In the genomic region with DNA sequence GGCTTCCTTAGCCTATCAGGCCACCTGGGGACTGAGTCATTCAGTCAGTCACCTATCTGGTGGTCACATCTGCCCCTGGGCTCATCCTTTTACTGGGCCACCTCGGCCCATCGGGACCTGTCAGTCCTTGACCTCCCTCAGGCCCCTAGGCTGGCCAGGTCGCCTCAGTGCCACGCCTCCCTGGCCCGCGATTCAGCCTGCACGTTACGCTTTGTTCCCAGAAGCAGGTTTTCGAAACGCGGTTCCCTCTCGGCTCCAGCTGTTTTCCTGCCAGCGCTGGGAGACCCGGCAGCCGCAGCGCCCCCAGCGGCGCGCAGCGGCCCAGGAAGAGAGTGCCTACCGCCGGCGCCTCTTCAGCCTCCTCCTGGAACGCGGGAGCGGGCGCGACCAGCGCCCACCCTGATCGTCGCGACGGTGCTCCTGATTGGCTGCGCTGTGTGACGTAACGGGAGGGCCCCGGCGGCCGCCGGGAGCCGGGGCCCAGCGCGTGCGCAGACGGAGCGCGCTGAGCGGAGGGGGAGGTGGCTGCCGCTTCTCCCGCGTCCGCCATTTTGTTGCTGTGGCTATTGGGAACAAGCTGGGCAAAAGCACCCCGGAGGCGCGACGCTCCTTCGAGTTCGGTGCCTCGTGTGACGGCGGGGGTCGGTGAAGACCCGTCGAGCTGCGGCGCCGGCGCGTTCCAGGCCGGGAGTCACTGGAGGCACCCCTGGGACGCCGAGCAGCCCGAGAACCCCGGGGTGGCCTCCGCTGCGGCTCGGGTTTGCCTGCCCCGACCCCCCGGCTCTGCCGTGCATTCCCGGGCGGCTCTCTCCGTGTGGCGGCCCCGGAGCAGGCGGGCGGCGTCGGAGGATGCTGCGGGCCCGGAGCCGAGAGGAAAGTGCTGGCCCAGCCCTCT, we compare ENCODE assay signal across 1 cellular context.
TF ChIP-seq lines count a peak whose summit lies in the region.

Gene CRKL (plus strand): TSS at position 492 of the 895 bp plus-strand sequence. CDS start 528 bp downstream, outside the sequence.

TF ChIP-seq in K562, 482 proteins besides CTCF, POLR2A, EP300 and RAD21 (continued from another document and continues in another):
- TF ChIP-seq MGA (IDR thresholded peaks at IDR 0.05) (no peak), BHLHE40 (IDR thresholded peaks at IDR 0.05; ENCODE audit: low read length) (peak; percentile 96), ZNF23 (CRISPR knock-in tag; IDR thresholded peaks at IDR 0.05) (no peak), ZNF699 (CRISPR knock-in tag; IDR thresholded peaks at IDR 0.05; ENCODE audit: insufficient replicate concordance) (no peak), NRF1 (conservative IDR thresholded peaks at IDR 0.05 in 1 of 2, IDR thresholded peaks at IDR 0.05 in 1 of 2) (no peak), ZNF395 (CRISPR knock-in tag; IDR thresholded peaks at IDR 0.05) (no peak), CHD4 (IDR thresholded peaks at IDR 0.05; ENCODE audit: insufficient read depth, insufficient replicate concordance, low read depth, low read length, poor library complexity, severe bottlenecking) (peak; percentile 92), STAG1 (CRISPR knock-in tag; IDR thresholded peaks at IDR 0.05; ENCODE audit: borderline replicate concordance) (no peak), ZNF445 (CRISPR knock-in tag; IDR thresholded peaks at IDR 0.05; ENCODE audit: low read depth) (no peak), HDAC1 (IDR thresholded peaks at IDR 0.05) (no peak), FIP1L1 (IDR thresholded peaks at IDR 0.05; ENCODE audit: low read depth, low read length, poor library complexity, severe bottlenecking) (peak; percentile 100), ZBTB9 (CRISPR knock-in tag; IDR thresholded peaks at IDR 0.05) (no peak), NFATC3 (IDR thresholded peaks at IDR 0.05) (no peak), BCOR (IDR thresholded peaks at IDR 0.05) (no peak), TFAM (CRISPR knock-in tag; conservative IDR thresholded peaks at IDR 0.05) (no peak), NFIC (IDR thresholded peaks at IDR 0.05) (no peak), IFI16 (CRISPR knock-in tag; IDR thresholded peaks at IDR 0.05) (no peak), ZNF764 (CRISPR knock-in tag; IDR thresholded peaks at IDR 0.05; ENCODE audit: low read depth) (no peak), CHD2 (IDR thresholded peaks at IDR 0.05; ENCODE audit: low read depth, low read length) (peak; percentile 75), RFX1 (IDR thresholded peaks at IDR 0.05) (no peak), FOSL1 (tag; conservative IDR thresholded peaks at IDR 0.05) (no peak), HNRNPUL1 (IDR thresholded peaks at IDR 0.05; ENCODE audit: low read length) (no peak), ZSCAN32 (CRISPR knock-in tag; IDR thresholded peaks at IDR 0.05) (no peak), STAT5A (IDR thresholded peaks at IDR 0.05; ENCODE audit: borderline replicate concordance, low read length) (no peak), SPI1 (IDR thresholded peaks at IDR 0.05; ENCODE audit: borderline replicate concordance, low read depth, low read length) (peak; percentile 65), FOXA3 (CRISPR knock-in tag; conservative IDR thresholded peaks at IDR 0.05 in 1 of 2, IDR thresholded peaks at IDR 0.05 in 1 of 2) (no peak), PHF8 (IDR thresholded peaks at IDR 0.05; ENCODE audit: borderline replicate concordance, low read length) (peak; percentile 90; the same call in 1 of the 2 replicates), FOXJ2 (tag; IDR thresholded peaks at IDR 0.05) (no peak), CEBPG (CRISPR knock-in tag; IDR thresholded peaks at IDR 0.05) (no peak), CEBPG (tag; conservative IDR thresholded peaks at IDR 0.05 in 1 of 2, IDR thresholded peaks at IDR 0.05 in 1 of 2) (peak in 1 of 2 experiments; percentile 78; a peak in 2 of 4 replicates), ZNF512 (tag; IDR thresholded peaks at IDR 0.05) (no peak), BCL6 (CRISPR knock-in tag; IDR thresholded peaks at IDR 0.05) (no peak), ZNF253 (CRISPR knock-in tag; conservative IDR thresholded peaks at IDR 0.05) (no peak), RFX5 (IDR thresholded peaks at IDR 0.05; ENCODE audit: low read depth, low read length) (peak; percentile 82), SREBF2 (CRISPR knock-in tag; IDR thresholded peaks at IDR 0.05) (no peak)
- TF ChIP-seq, protein P1, sequence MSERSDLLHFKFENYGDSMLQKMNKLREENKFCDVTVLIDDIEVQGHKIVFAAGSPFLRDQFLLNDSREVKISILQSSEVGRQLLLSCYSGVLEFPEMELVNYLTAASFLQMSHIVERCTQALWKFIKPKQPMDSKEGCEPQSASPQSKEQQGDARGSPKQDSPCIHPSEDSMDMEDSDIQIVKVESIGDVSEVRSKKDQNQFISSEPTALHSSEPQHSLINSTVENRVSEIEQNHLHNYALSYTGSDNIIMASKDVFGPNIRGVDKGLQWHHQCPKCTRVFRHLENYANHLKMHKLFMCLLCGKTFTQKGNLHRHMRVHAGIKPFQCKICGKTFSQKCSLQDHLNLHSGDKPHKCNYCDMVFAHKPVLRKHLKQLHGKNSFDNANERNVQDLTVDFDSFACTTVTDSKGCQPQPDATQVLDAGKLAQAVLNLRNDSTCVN (CRISPR knock-in tag; IDR thresholded peaks at IDR 0.05), result no peak
- TF ChIP-seq, protein P2, sequence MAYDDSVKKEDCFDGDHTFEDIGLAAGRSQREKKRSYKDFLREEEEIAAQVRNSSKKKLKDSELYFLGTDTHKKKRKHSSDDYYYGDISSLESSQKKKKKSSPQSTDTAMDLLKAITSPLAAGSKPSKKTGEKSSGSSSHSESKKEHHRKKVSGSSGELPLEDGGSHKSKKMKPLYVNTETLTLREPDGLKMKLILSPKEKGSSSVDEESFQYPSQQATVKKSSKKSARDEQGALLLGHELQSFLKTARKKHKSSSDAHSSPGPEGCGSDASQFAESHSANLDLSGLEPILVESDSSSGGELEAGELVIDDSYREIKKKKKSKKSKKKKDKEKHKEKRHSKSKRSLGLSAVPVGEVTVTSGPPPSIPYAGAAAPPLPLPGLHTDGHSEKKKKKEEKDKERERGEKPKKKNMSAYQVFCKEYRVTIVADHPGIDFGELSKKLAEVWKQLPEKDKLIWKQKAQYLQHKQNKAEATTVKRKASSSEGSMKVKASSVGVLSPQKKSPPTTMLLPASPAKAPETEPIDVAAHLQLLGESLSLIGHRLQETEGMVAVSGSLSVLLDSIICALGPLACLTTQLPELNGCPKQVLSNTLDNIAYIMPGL (CRISPR knock-in tag; IDR thresholded peaks at IDR 0.05), result peak; percentile 100
- TF ChIP-seq, protein P3, sequence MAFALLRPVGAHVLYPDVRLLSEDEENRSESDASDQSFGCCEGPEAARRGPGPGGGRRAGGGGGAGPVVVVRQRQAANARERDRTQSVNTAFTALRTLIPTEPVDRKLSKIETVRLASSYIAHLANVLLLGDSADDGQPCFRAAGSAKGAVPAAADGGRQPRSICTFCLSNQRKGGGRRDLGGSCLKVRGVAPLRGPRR (CRISPR knock-in tag; IDR thresholded peaks at IDR 0.05), result no peak
- TF ChIP-seq, protein P4, sequence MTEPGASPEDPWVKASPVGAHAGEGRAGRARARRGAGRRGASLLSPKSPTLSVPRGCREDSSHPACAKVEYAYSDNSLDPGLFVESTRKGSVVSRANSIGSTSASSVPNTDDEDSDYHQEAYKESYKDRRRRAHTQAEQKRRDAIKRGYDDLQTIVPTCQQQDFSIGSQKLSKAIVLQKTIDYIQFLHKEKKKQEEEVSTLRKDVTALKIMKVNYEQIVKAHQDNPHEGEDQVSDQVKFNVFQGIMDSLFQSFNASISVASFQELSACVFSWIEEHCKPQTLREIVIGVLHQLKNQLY (CRISPR knock-in tag; conservative IDR thresholded peaks at IDR 0.05), result peak in 1 of 2 experiments; percentile 97; a peak in 2 of 4 replicates
